Comparison of ENCODE assay signal across 14 cellular contexts in the genomic region with DNA sequence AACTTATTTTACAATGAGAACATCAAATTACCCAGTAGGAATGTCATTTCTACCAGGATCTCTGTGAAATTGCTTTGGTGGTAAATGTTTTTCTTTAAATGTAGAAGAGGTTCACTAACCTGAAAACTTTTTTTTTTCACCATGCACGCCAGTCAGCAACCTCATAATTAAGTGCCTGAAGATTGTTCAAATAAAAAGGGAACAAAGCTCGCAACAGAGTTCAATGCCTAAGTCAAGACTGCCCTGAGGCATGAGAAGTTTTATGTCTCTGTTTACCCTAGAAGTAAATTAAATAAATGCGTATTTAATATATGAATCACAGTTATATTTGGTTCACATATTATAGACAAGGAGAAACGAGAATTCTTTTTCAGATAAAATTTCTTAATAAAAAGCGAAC.
"Had no signal": no experiment of that assay in that cellular context is flagged by ENCODE, and none has a peak within 500 bp of the region (broad histone marks: within the 10 kb centered on the region; RNA-seq: fewer than 3 reads in every experiment).

No MANE protein-coding gene starts in this region.

- ATAC-seq: activated CD8-positive, alpha-beta T cell treated with anti-CD3 and anti-CD28 coated beads for 36 hours; activated naive CD4-positive, alpha-beta T cell treated with anti-CD3 and anti-CD28 coated beads, Interleukin-2, amount 50 U/mL, for 72 hours; activated T-cell treated with anti-CD3 and anti-CD28 coated beads, Interleukin-2, amount 50 U/mL, for 4 hours; right lobe of liver; stimulated activated naive CD8-positive, alpha-beta T cell treated with anti-CD3 and anti-CD28 coated beads, Interleukin-15, Interleukin-2, amounts not matched to agents 100 U/mL and 50 U/mL, for 24 hours had no signal

- H3K4me1 Mint-ChIP-seq: activated B cell treated with CpG ODN at 0.5 μM for 24 hours had no signal

- H3K27me3 Mint-ChIP-seq: progenitor cell of endocrine pancreas had no signal

- H3K9me3 Mint-ChIP-seq: activated B cell treated with CpG ODN at 0.5 μM for 24 hours; activated CD8-positive, alpha-beta T cell treated with anti-CD3 and anti-CD28 coated beads for 36 hours; activated naive CD4-positive, alpha-beta T cell treated with anti-CD3 and anti-CD28 coated beads, Interleukin-2, amount 50 U/mL, for 72 hours; activated T-cell treated with anti-CD3 and anti-CD28 coated beads, Interleukin-2, amount 50 U/mL, for 4 hours; T-helper 1 cell treated with Interleukin-12 subunit alpha and Interleukin-12 subunit beta and Interleukin-4 antibody, amounts not matched to agents 30 μg/mL and 1 μg/mL, for 36 hours had no signal

- H3K36me3 ChIP-seq: right lobe of liver, suprapubic skin, upper lobe of left lung had no signal

- H3K27me3 ChIP-seq: right lobe of liver, suprapubic skin, upper lobe of left lung had no signal

- H3K4me3 Mint-ChIP-seq: activated B cell treated with CpG ODN at 0.5 μM for 24 hours; activated CD8-positive, alpha-beta T cell treated with anti-CD3 and anti-CD28 coated beads for 36 hours; activated T-cell treated with anti-CD3 and anti-CD28 coated beads, Interleukin-2, amount 50 U/mL, for 4 hours; T-helper 1 cell treated with Interleukin-12 subunit alpha and Interleukin-12 subunit beta and Interleukin-4 antibody, amounts not matched to agents 30 μg/mL and 1 μg/mL, for 36 hours had no signal

- H3K4me3 ChIP-seq: right lobe of liver, suprapubic skin, upper lobe of left lung had no signal

- H3K9me3 ChIP-seq: right lobe of liver, suprapubic skin, upper lobe of left lung had no signal

- H3K4me1 ChIP-seq: right lobe of liver, suprapubic skin, upper lobe of left lung had no signal

- H3K36me3 Mint-ChIP-seq: activated naive CD4-positive, alpha-beta T cell treated with anti-CD3 and anti-CD28 coated beads, Interleukin-2, amount 50 U/mL, for 72 hours had no signal

- H3K27ac Mint-ChIP-seq: activated B cell treated with CpG ODN at 0.5 μM for 24 hours; activated CD8-positive, alpha-beta T cell treated with anti-CD3 and anti-CD28 coated beads for 36 hours; activated naive CD4-positive, alpha-beta T cell treated with anti-CD3 and anti-CD28 coated beads, Interleukin-2, amount 50 U/mL, for 72 hours; progenitor cell of endocrine pancreas; T-helper 1 cell treated with Interleukin-12 subunit alpha and Interleukin-12 subunit beta and Interleukin-4 antibody, amounts not matched to agents 30 μg/mL and 1 μg/mL, for 36 hours had no signal

- DNase-seq: activated B cell treated with CpG ODN at 0.5 μM for 24 hours; activated CD4-positive, alpha-beta T cell treated with anti-CD3 and anti-CD28 coated beads for 48 hours; activated CD8-positive, alpha-beta T cell treated with anti-CD3 and anti-CD28 coated beads for 36 hours; activated effector memory CD4-positive, alpha-beta T cell treated with Interleukin-2 at 50 U/mL for 16 hours; activated T-cell treated with anti-CD3 and anti-CD28 coated beads, Interleukin-2, amount 50 U/mL, for 4 hours; kidney glomerular epithelial cell; mesendoderm; right lobe of liver; stimulated activated naive CD8-positive, alpha-beta T cell treated with anti-CD3 and anti-CD28 coated beads, Interleukin-15, Interleukin-2, amounts not matched to agents 100 U/mL and 50 U/mL, for 24 hours; upper lobe of left lung had no signal

- H3K27ac ChIP-seq: right lobe of liver, suprapubic skin, upper lobe of left lung had no signal
